Comparison of ENCODE assay signal across 8 cellular contexts in the genomic region with DNA sequence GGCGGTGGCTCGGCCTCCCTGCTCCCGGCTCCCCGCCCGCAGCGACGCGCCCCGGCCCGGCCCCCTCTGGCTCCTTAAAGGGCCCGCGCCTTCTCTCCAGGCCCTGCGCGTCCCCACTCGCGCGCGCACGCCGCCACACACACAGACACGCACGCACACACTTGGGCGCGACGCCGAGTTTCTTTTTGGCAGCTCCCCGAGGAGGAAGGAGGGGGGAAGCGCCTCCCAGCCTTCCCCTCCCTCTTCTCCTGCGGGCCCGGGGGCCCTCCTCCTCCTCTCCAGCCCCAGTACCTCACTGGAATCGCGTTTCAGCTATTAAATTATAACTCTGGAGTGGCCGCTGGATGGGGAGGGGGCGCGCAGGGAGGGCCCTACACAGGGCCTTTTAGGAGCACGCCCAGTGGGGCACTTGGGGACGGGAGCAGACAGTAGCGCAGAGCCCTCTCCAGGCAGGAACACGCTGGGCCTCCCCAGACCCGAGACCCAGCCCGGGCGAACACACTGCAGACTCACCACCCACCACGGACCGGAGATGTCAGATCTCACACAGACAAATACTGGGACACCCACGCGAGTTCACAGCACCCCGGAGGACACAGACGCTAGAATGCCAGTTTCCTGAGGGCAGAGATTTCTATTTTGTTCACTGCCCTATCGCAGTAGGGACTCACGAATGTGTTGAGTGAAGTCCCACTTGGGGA. TPM values are rescaled to one million over a fixed set of nuclear protein-coding genes. Genes with fewer than 3 reads are reported as not detected.
A peak's percentile ranks its signal among the peaks of the same experiment; 100 is the strongest.
DNase-seq lines count a peak whose midpoint lies in the region; TF ChIP-seq lines count a peak whose summit lies in the region.

No MANE protein-coding gene starts in this region.

- TF ChIP-seq CTCF in MM.1S (IDR thresholded peaks at IDR 0.05; ENCODE audit: low read length) (no peak), suprapubic skin (IDR thresholded peaks at IDR 0.05) (no peak)

- peak overlapping the region; percentile 57 for H3K4me3 ChIP-seq in H7 (ENCODE audit: insufficient read depth, low read depth, low read length)
- peak overlapping the region; percentile 54 for H3K4me3 ChIP-seq in MM.1S (ENCODE audit: low read length)
- peak overlapping the region; percentile 91 for H3K4me3 ChIP-seq in suprapubic skin

- peaks cover 6% of the 10 kb centered on the region; the same call in 1 of the 2 replicates for H4K20me1 ChIP-seq in MM.1S (ENCODE audit: insufficient read depth, low read length)

- peaks cover 7% of the 10 kb centered on the region for H3K4me1 ChIP-seq in MM.1S (ENCODE audit: low read length)
- H3K4me1 ChIP-seq in suprapubic skin: peaks cover 55% of the 10 kb centered on the region

- no peak for TF ChIP-seq POLR2A in suprapubic skin (IDR thresholded peaks at IDR 0.05)

- DNase-seq in EL: peak; percentile 91
- DNase-seq in H7: peak; percentile 97
- DNase-seq in MM.1S: peak; percentile 67
- DNase-seq in SK-N-DZ (ENCODE audit: low spot score): peak; percentile 97
- DNase-seq in activated naive CD4-positive, alpha-beta T cell treated with anti-CD3 and anti-CD28 coated beads, Interleukin-2, amount 50 U/mL, for 16 hours: peak; percentile 85
- DNase-seq in germinal center (ENCODE audit: low spot score): peak; percentile 94
- DNase-seq in occipital lobe (lab: John Stamatoyannopoulos, UW): peak; percentile 90
- DNase-seq in suprapubic skin (ENCODE audit: low spot score in 2 of 2): peak; percentile 94

- H3K36me3 ChIP-seq in H7 (replicated peaks; ENCODE audit: control insufficient read depth, insufficient read depth, low read length) (no peaks in the 10 kb centered on the region), MM.1S (replicated peaks; ENCODE audit: insufficient read depth, low read length) (no peaks in the 10 kb centered on the region), suprapubic skin (no peaks in the 10 kb centered on the region)

- H3K9ac ChIP-seq in MM.1S (ENCODE audit: low read length): peak overlapping the region; percentile 56; the same call in 1 of the 2 replicates

- H3K9me3 ChIP-seq in MM.1S (replicated peaks; ENCODE audit: insufficient read depth, low read length) (no peaks in the 10 kb centered on the region), suprapubic skin (no peaks in the 10 kb centered on the region)

- H3K27ac ChIP-seq in MM.1S (ENCODE audit: low read length) (peak overlapping the region; percentile 66; the same call in 1 of the 2 replicates), suprapubic skin (peak overlapping the region; percentile 83)

- peaks cover 4% of the 10 kb centered on the region; the same call in 1 of the 2 replicates for H3F3A ChIP-seq in MM.1S (ENCODE audit: insufficient read depth, low read length)

- 0% methylated on average over 9 of the region's 50 CpGs for WGBS in suprapubic skin

- H3K79me2 ChIP-seq in MM.1S (ENCODE audit: low read length): peaks cover 41% of the 10 kb centered on the region

- TF ChIP-seq EP300 in suprapubic skin (IDR thresholded peaks at IDR 0.05): no peak

- H3K4me2 ChIP-seq in MM.1S (ENCODE audit: low read depth, low read length): peak overlapping the region; percentile 73

- no peaks in the 10 kb centered on the region for H3K27me3 ChIP-seq in H7 (ENCODE audit: control insufficient read depth, insufficient read depth, low read length)
- H3K27me3 ChIP-seq in MM.1S (replicated peaks; ENCODE audit: insufficient read depth, low read length): no peaks in the 10 kb centered on the region
- H3K27me3 ChIP-seq in suprapubic skin: no peaks in the 10 kb centered on the region

- no peaks in the 10 kb centered on the region for H3K9me2 ChIP-seq in MM.1S (replicated peaks; ENCODE audit: insufficient read depth, low read length)

- H2AFZ ChIP-seq in MM.1S (ENCODE audit: low read length): peak overlapping the region; percentile 72

RNA-seq across cellular contexts. Expression of a gene that starts 0.4 kb away (rescaled TPM):
- 25.1 and 27.2 TPM in 2 replicates for total RNA-seq in H7 (2014; rRNA removed; shearing (Covaris generic))
- polyA plus RNA-seq in SK-N-DZ (2014; cell fraction: cytosol; rRNA removed): 11.5 and 13.0 TPM in 2 replicates
- polyA plus RNA-seq in SK-N-DZ (2014; cell fraction: nucleus; rRNA removed): 19.1 and 41.1 TPM in 2 replicates
- total RNA-seq in occipital lobe: 12.8 TPM
- total RNA-seq in suprapubic skin: 100 to 1,000 TPM; 111 to 264 (median 187) TPM

Comparison
In these comparisons a context has a peak if more than half of its experiments do, and no peak if none do; other contexts are left out.
1. Peak in every context shown above with its lines: DNase-seq, H3K4me3 ChIP-seq and H3K27ac ChIP-seq.